ENCODE assay signal across 8 cellular contexts in genomic region chr6:132812255-132812732, GRCh38. TPM values are rescaled to one million over a fixed set of nuclear protein-coding genes. Genes with fewer than 3 reads are reported as not detected.
A peak's percentile ranks its signal among the peaks of the same experiment; 100 is the strongest.
DNase-seq lines count a peak whose midpoint lies in the region; ATAC-seq and TF ChIP-seq lines count a peak whose summit lies in the region.

No MANE protein-coding gene starts in this region.

- no peak for ATAC-seq in activated CD4-positive, alpha-beta T cell treated with anti-CD3 and anti-CD28 coated beads for 36 hours
- ATAC-seq in GM18511 (IDR thresholded peaks at IDR 0.05; ENCODE audit: unreplicated experiment) = no peak

- peaks cover 20% of the 10 kb centered on the region for H3K4me1 Mint-ChIP-seq in activated CD4-positive, alpha-beta T cell treated with anti-CD3 and anti-CD28 coated beads for 36 hours

- no peak overlapping the region for H3K27ac ChIP-seq in SJSA1
- H3K27ac ChIP-seq in RWPE1 = no peak overlapping the region

- peak overlapping the region; percentile 57 for H3K4me3 ChIP-seq in SJSA1

- CTCF ChIA-PET in activated CD4-positive, alpha-beta T cell treated with anti-CD3 and anti-CD28 coated beads for 36 hours (lab: Charles Lee) = interaction anchor here (1.1 to 6.5 kb wide), 3 partner anchors 11 to 47 kb away, joined by 3 to 50 read pairs (median 6); partner anchors contain the start of gene SLC18B1
- CTCF ChIA-PET in RWPE1 (lab: Yijun Ruan, JAX) = no interaction called here

- POLR2A ChIA-PET in activated CD4-positive, alpha-beta T cell treated with anti-CD3 and anti-CD28 coated beads for 36 hours (lab: Charles Lee) = interaction anchor here (0.8 to 2.5 kb wide), 5 partner anchors 13 to 81 kb away, joined by 3 to 9 read pairs (median 5); partner anchors contain the start of gene SLC18B1
- POLR2A ChIA-PET in RWPE1 (lab: Yijun Ruan, JAX; ENCODE audit: low non-redundant PET) = no interaction called here

- peak overlapping the region; percentile 99 for H3K27ac Mint-ChIP-seq in activated CD4-positive, alpha-beta T cell treated with anti-CD3 and anti-CD28 coated beads for 36 hours

- H3K36me3 Mint-ChIP-seq in activated CD4-positive, alpha-beta T cell treated with anti-CD3 and anti-CD28 coated beads for 36 hours (ENCODE audit: low read depth) = peaks cover 32% of the 10 kb centered on the region

- no peak for TF ChIP-seq POLR2A in erythroblast (IDR thresholded peaks at IDR 0.05; ENCODE audit: low read length)

- intact Hi-C loops in activated CD4-positive, alpha-beta T cell treated with anti-CD3 and anti-CD28 coated beads for 36 hours (cut with DNase I, micrococcal nuclease) = loop anchor here (5.0 to 10.0 kb wide), 6 partner anchors 140 to 1363 kb away; partner anchors contain the start of genes MED23 (in 1 of the 2), STX7 (in 1 of the 2) and TBPL1 (in 1 of the 2)

- H3K4me3 Mint-ChIP-seq in activated CD4-positive, alpha-beta T cell treated with anti-CD3 and anti-CD28 coated beads for 36 hours = peak overlapping the region; percentile 89

- no peaks in the 10 kb centered on the region for H3K9me3 Mint-ChIP-seq in activated CD4-positive, alpha-beta T cell treated with anti-CD3 and anti-CD28 coated beads for 36 hours (ENCODE audit: low read depth)

- TF ChIP-seq CTCF in RWPE1 (conservative IDR thresholded peaks at IDR 0.05; ENCODE audit: low read depth) = no peak

- peaks cover 29% of the 10 kb centered on the region for H3K36me3 ChIP-seq in SJSA1

- H3K27me3 Mint-ChIP-seq in activated CD4-positive, alpha-beta T cell treated with anti-CD3 and anti-CD28 coated beads for 36 hours = no peaks in the 10 kb centered on the region

- DNase-seq in activated CD4-positive, alpha-beta T cell treated with anti-CD3 and anti-CD28 coated beads for 36 hours = no peak
- DNase-seq in activated CD4-positive, alpha-beta T cell treated with anti-CD3 and anti-CD28 coated beads, Interleukin-2, amount 50 U/mL, for 48 hours = no peak
- DNase-seq in SJSA1 (ENCODE audit: low read depth in 1 of 2, low spot score in 2 of 2) (peak in 1 of 2 experiments; percentile 37), erythroblast (lab: John Stamatoyannopoulos, UW) (peak; percentile 66), putamen (ENCODE audit: low spot score) (peak; percentile 47), foreskin melanocyte (no peak), RWPE1 (ENCODE audit: low spot score) (no peak)

- peaks cover 3% of the 10 kb centered on the region; the same call in 1 of the 2 replicates for H3K27me3 ChIP-seq in SJSA1 (replicated peaks)

- peaks cover 14% of the 10 kb centered on the region for H3K4me1 ChIP-seq in SJSA1 (replicated peaks)

- no peaks in the 10 kb centered on the region for H3K9me3 ChIP-seq in SJSA1 (replicated peaks)

RNA-seq across cellular contexts. Expression of gene RPS12, which starts 2.1 kb away (rescaled TPM):
- total RNA-seq in activated CD4-positive, alpha-beta T cell treated with anti-CD3 and anti-CD28 coated beads for 36 hours = 1,000 to 10,000 TPM in 1 of 2 experiments, 100 to 1,000 TPM in 1; 837 to 2,006 TPM
- 1,665 and 2,029 TPM in 2 replicates for total RNA-seq in SJSA1 (2014; rRNA removed; shearing (Covaris generic))

RNA-seq across cellular contexts. Expression of gene SLC18B1, which starts 13.9 kb away (rescaled TPM):
- total RNA-seq in activated CD4-positive, alpha-beta T cell treated with anti-CD3 and anti-CD28 coated beads for 36 hours = 1 to 10 TPM; 3.4 to 6.6 TPM
- 4.2 and 4.3 TPM in 2 replicates for total RNA-seq in SJSA1 (2014; rRNA removed; shearing (Covaris generic))

RNA-seq across cellular contexts. Expression of gene VNN2, which starts 54.6 kb away (rescaled TPM):
- total RNA-seq in activated CD4-positive, alpha-beta T cell treated with anti-CD3 and anti-CD28 coated beads for 36 hours = 1 to 10 TPM; 6.0 to 8.5 TPM
- 0.38 and 1.00 TPM in 2 replicates for total RNA-seq in SJSA1 (2014; rRNA removed; shearing (Covaris generic))

Comparison
In these comparisons a context has a peak if more than half of its experiments do, and no peak if none do; other contexts are left out.
1. DNase-seq: peak in erythroblast (2 of 2) and putamen (single experiment); none in activated CD4-positive, alpha-beta T cell treated with anti-CD3 and anti-CD28 coated beads for 36 hours (single experiment), activated CD4-positive, alpha-beta T cell treated with anti-CD3 and anti-CD28 coated beads, Interleukin-2, amount 50 U/mL, for 48 hours (0 of 2), foreskin melanocyte (single experiment) and RWPE1 (single experiment).